In the genomic region with DNA sequence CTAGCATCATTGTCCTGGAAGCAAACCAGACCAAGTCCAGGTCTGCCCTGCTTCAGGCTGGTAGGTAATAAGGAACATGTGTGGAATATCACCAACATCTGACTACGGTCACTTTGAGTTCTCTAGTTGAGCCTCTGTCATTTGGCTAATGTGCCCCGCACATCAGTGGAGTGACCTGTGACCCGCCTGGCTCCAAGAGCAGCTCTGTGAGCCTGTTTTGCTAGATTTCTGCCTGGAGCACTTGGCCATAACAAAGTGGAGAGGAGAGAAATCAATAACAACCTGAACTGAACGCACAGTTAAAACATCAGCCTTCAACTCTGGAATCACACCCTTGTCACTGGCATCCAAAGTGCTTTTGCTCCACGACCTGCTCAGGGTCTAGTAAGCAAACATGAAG, we compare ENCODE assay signal across 25 cellular contexts.
"Had no signal": no experiment of that assay in that cellular context is flagged by ENCODE, and none has a peak within 500 bp of the region (broad histone marks: within the 10 kb centered on the region; RNA-seq: fewer than 3 reads in every experiment).

No MANE protein-coding gene starts in this region.

- FAIRE-seq: colon, endothelial cell of umbilical vein had no signal

- H3K4me1 ChIP-seq: adrenal gland, ascending aorta, upper lobe of left lung had no signal

- ATAC-seq: activated T-helper 17 cell treated with anti-CD3 and anti-CD28 coated beads, Interleukin-2, amount 50 U/mL, for 72 hours; effector memory CD8-positive, alpha-beta T cell; esophagus mucosa; mucosa of descending colon; WTC11 had no signal

- H3K4me3 ChIP-seq: adrenal gland, ascending aorta, dorsolateral prefrontal cortex, hepatocyte, mucosa of descending colon, spleen, thoracic aorta, upper lobe of left lung had no signal

- H3K27ac ChIP-seq: adrenal gland, ascending aorta, hepatocyte, spleen, thoracic aorta, upper lobe of left lung had no signal

- H3K27me3 ChIP-seq: adrenal gland, ascending aorta, dorsolateral prefrontal cortex, hepatocyte, spleen, upper lobe of left lung had no signal

- DNase-seq: activated naive CD4-positive, alpha-beta T cell; activated T-cell treated with anti-CD3 and anti-CD28 coated beads, Interleukin-2, amount 50 U/mL, for 24 hours; adrenal gland; dorsolateral prefrontal cortex; effector memory CD8-positive, alpha-beta T cell; foreskin melanocyte; glutamatergic neuron; mesenchymal stem cell; mucosa of descending colon; naive B cell; occipital lobe; posterior cingulate gyrus; spleen; stimulated activated CD4-positive, alpha-beta T cell treated with anti-CD3 and anti-CD28 coated beads, Interleukin-4, amount 100 ng/mL, for 24 hours; stimulated activated naive CD4-positive, alpha-beta T cell treated with Interleukin-2 at 50 U/mL for 16 hours; T1000; upper lobe of left lung had no signal

- H3K36me3 ChIP-seq: adrenal gland, ascending aorta, spleen, thoracic aorta, upper lobe of left lung had no signal

- H3K9me3 ChIP-seq: adrenal gland, ascending aorta, mucosa of descending colon, spleen, thoracic aorta, upper lobe of left lung had no signal
